ENCODE assay signal across 8 cellular contexts in genomic region chr5:108727639-108728565, GRCh38. TPM values are rescaled to one million over a fixed set of nuclear protein-coding genes. Genes with fewer than 3 reads are reported as not detected.
A peak's percentile ranks its signal among the peaks of the same experiment; 100 is the strongest.
DNase-seq lines count a peak whose midpoint lies in the region; ATAC-seq and TF ChIP-seq lines count a peak whose summit lies in the region.

No MANE protein-coding gene starts in this region.

- peak overlapping the region; percentile 74 to 86 for H3K27ac Mint-ChIP-seq in natural killer cell treated with Interleukin-12 subunit alpha and Interleukin-12 subunit beta and Interleukin-15 and Interleukin-18, amount 100 ng/mL, for 72 hours

- H3K27me3 ChIP-seq in thoracic aorta (replicated peaks; ENCODE audit: insufficient read depth) = no peaks in the 10 kb centered on the region

- H3K4me1 ChIP-seq in thoracic aorta (ENCODE audit: control insufficient read depth in 1 of 2, low read depth in 2 of 2) = peaks cover 3 to 17% of the 10 kb centered on the region in 2 donors

- peak overlapping the region; percentile 86 for H3K4me3 ChIP-seq in fibroblast of the aortic adventitia (ENCODE audit: low read depth, low read length)
- H3K4me3 ChIP-seq in thoracic aorta = peak overlapping the region; percentile 82

- no peaks in the 10 kb centered on the region for H3K36me3 Mint-ChIP-seq in natural killer cell treated with Interleukin-12 subunit alpha and Interleukin-12 subunit beta and Interleukin-15 and Interleukin-18, amount 100 ng/mL, for 72 hours

- H3K36me3 ChIP-seq in thoracic aorta = no peaks in the 10 kb centered on the region

- H3K9me3 ChIP-seq in thoracic aorta = no peaks in the 10 kb centered on the region

- peaks cover 2% of the 10 kb centered on the region for H3K9me3 Mint-ChIP-seq in natural killer cell treated with Interleukin-12 subunit alpha and Interleukin-12 subunit beta and Interleukin-15 and Interleukin-18, amount 100 ng/mL, for 72 hours

- peaks cover 30 to 32% of the 10 kb centered on the region in 2 donors for H3K4me1 Mint-ChIP-seq in natural killer cell treated with Interleukin-12 subunit alpha and Interleukin-12 subunit beta and Interleukin-15 and Interleukin-18, amount 100 ng/mL, for 72 hours (ENCODE audit: low read depth in 2 of 2)

- in situ Hi-C loops in KBM-7 (cut with MboI; ENCODE audit: low pct_unique_long_range_greater_than_20kb, low sequenced_read_pairs) = no loop called here

- peak; percentile 95 for DNase-seq in ELF-1 (ENCODE audit: low read depth, low spot score)
- peak; percentile 94 for DNase-seq in KBM-7
- peak; percentile 88 for DNase-seq in RPMI7951 (ENCODE audit: low read depth)
- peak; percentile 22 for DNase-seq in activated gamma-delta T cell treated with anti-CD3 and anti-CD28 coated beads, Interleukin-2, amount 50 U/mL, for 16 hours (ENCODE audit: low read depth)
- peak; percentile 90 for DNase-seq in fibroblast of the aortic adventitia (ENCODE audit: low read depth)
- DNase-seq in natural killer cell treated with Interleukin-12 subunit alpha and Interleukin-12 subunit beta and Interleukin-15 and Interleukin-18, amount 100 ng/mL, for 72 hours (ENCODE audit: low spot score) = peak; percentile 82
- peak; percentile 47 for DNase-seq in thoracic aorta (ENCODE audit: low spot score)

- H3K27ac ChIP-seq in thoracic aorta = peak overlapping the region; percentile 84 to 88

- no peak for TF ChIP-seq CTCF in fibroblast of the aortic adventitia (IDR thresholded peaks at IDR 0.05; ENCODE audit: insufficient read depth, low read length)
- TF ChIP-seq CTCF in thoracic aorta (IDR thresholded peaks at IDR 0.05) = no peak

- H3K4me3 Mint-ChIP-seq in natural killer cell treated with Interleukin-12 subunit alpha and Interleukin-12 subunit beta and Interleukin-15 and Interleukin-18, amount 100 ng/mL, for 72 hours = peak overlapping the region; percentile 82

- ATAC-seq in GM21825 (IDR thresholded peaks at IDR 0.05; ENCODE audit: unreplicated experiment) (peak; percentile 68), thoracic aorta (ENCODE audit: insufficient number of reproducible peaks, low FRiP score, low read depth) (peak; percentile 90)
- peak; percentile 89 to 92 for ATAC-seq in natural killer cell treated with Interleukin-12 subunit alpha and Interleukin-12 subunit beta and Interleukin-15 and Interleukin-18, amount 100 ng/mL, for 72 hours

- H3K27me3 Mint-ChIP-seq in natural killer cell treated with Interleukin-12 subunit alpha and Interleukin-12 subunit beta and Interleukin-15 and Interleukin-18, amount 100 ng/mL, for 72 hours = peaks cover 4 to 8% of the 10 kb centered on the region in 2 donors

RNA-seq across cellular contexts. Expression of gene FER, which starts 19.8 kb away (rescaled TPM):
- 13.2 and 14.1 TPM in 2 replicates for total RNA-seq in RPMI7951 (2014; rRNA removed; shearing (Covaris generic))
- total RNA-seq in fibroblast of the aortic adventitia (ENCODE audit: low replicate concordance) (41.5 and 129 TPM in 2 replicates), thoracic aorta (10 to 100 TPM; 15.6 to 38.1 TPM)
- 10 to 100 TPM; 13.4 to 22.1 TPM for total RNA-seq in natural killer cell treated with Interleukin-12 subunit alpha and Interleukin-12 subunit beta and Interleukin-15 and Interleukin-18, amount 100 ng/mL, for 72 hours

Comparison
In these comparisons a context has a peak if more than half of its experiments do, and no peak if none do; other contexts are left out.
1. Peak in every context shown above with its lines: DNase-seq, ATAC-seq, H3K4me3 ChIP-seq and H3K27ac ChIP-seq.
2. DNase-seq: peak in every context shown above with its lines; median percentile 95 in ELF-1; 94 in KBM-7; 90 in fibroblast of the aortic adventitia; 88 in RPMI7951; 82 in natural killer cell treated with Interleukin-12 subunit alpha and Interleukin-12 subunit beta and Interleukin-15 and Interleukin-18, amount 100 ng/mL, for 72 hours; 47 in thoracic aorta; 22 in activated gamma-delta T cell treated with anti-CD3 and anti-CD28 coated beads, Interleukin-2, amount 50 U/mL, for 16 hours.